ENCODE assay signal across 9 cellular contexts in genomic region chr7:144245372-144245771, GRCh38. TPM values are rescaled to one million over a fixed set of nuclear protein-coding genes. Genes with fewer than 3 reads are reported as not detected.
"Had no signal": no experiment of that assay in that cellular context is flagged by ENCODE, and none has a peak within 500 bp of the region (broad histone marks: within the 10 kb centered on the region; RNA-seq: fewer than 3 reads in every experiment).

No MANE protein-coding gene starts in this region.

RNA-seq across cellular contexts. Expression of gene OR2A42, which starts 6.0 kb away (rescaled TPM):
- total RNA-seq: dermis blood vessel endothelial cell, endothelial cell of umbilical vein, epithelial cell of proximal tubule, glomerular endothelial cell, left lung, left ventricle myocardium superior, mammary epithelial cell, mucosa of gallbladder had no signal
- polyA plus RNA-seq: endothelial cell of umbilical vein, keratinocyte, mammary epithelial cell had no signal

RNA-seq across cellular contexts. Expression of gene OR2A7, which starts 19.2 kb away (rescaled TPM):
- total RNA-seq: dermis blood vessel endothelial cell, endothelial cell of umbilical vein had no signal

RNA-seq across cellular contexts. Expression of gene CTAGE8, which starts 23.7 kb away (rescaled TPM):
- total RNA-seq: dermis blood vessel endothelial cell, glomerular endothelial cell, left ventricle myocardium superior had no signal

RNA-seq across cellular contexts. Expression of gene ARHGEF35, which starts 49.7 kb away (rescaled TPM):
- total RNA-seq: glomerular endothelial cell had no signal
- polyA plus RNA-seq: endothelial cell of umbilical vein had no signal
